ENCODE assay signal across 1 cellular context in genomic region chr15:74336061-74337005, GRCh38.
TF ChIP-seq lines count a peak whose summit lies in the region.

No MANE protein-coding gene starts in this region.

TF ChIP-seq in GM12878, 131 proteins besides CTCF, POLR2A, EP300 and RAD21 (continued from another document):
- TF ChIP-seq CREM (IDR thresholded peaks at IDR 0.05; ENCODE audit: low read depth) (no peak), MEF2B (IDR thresholded peaks at IDR 0.05; ENCODE audit: partially characterized antibody, poor library complexity, severe bottlenecking) (no peak), ZZZ3 (IDR thresholded peaks at IDR 0.05; ENCODE audit: control insufficient read depth, insufficient read length, low read depth) (no peak), ELK1 (IDR thresholded peaks at IDR 0.05; ENCODE audit: low read depth, low read length) (no peak), IKZF1 (conservative IDR thresholded peaks at IDR 0.05) (no peak), MYC (IDR thresholded peaks at IDR 0.05; ENCODE audit: insufficient read depth, insufficient read length, insufficient replicate concordance, low read length, severe bottlenecking) (no peak), KAT2A (conservative IDR thresholded peaks at IDR 0.05; ENCODE audit: control insufficient read depth, low read depth, low read length) (no peak), LARP7 (IDR thresholded peaks at IDR 0.05) (no peak), REST (IDR thresholded peaks at IDR 0.05; ENCODE audit: low read depth, low read length) (no peak)
TF ChIP-seq in GM12878: peak in this region for 0.
